ENCODE assay signal across 13 cellular contexts in genomic region chr6:42066156-42066555, GRCh38. TPM values are rescaled to one million over a fixed set of nuclear protein-coding genes. Genes with fewer than 3 reads are reported as not detected.
A peak's percentile ranks its signal among the peaks of the same experiment; 100 is the strongest.
DNase-seq lines count a peak whose midpoint lies in the region; ATAC-seq, FAIRE-seq and TF ChIP-seq lines count a peak whose summit lies in the region.
"Had no signal": no experiment of that assay in that cellular context is flagged by ENCODE, and none has a peak within 500 bp of the region (broad histone marks: within the 10 kb centered on the region; RNA-seq: fewer than 3 reads in every experiment).

No MANE protein-coding gene starts in this region.

- in situ Hi-C loops in HepG2 (cut with HindIII; ENCODE audit: extremely low pct_ligation_motif_present, low pct_unique_long_range_greater_than_20kb), result no loop called here

- no peak overlapping the region for H3K4me3 ChIP-seq in HepG2 (replicated peaks in 1 of 3; ENCODE audit: insufficient read depth in 1 of 3, low read depth in 2 of 3, low read length in 3 of 3)
- no peak overlapping the region for H3K4me3 ChIP-seq in right lobe of liver
- H3K4me3 ChIP-seq: BLaER1 treated with 17β-estradiol and CSF1 and Interleukin-3, amounts not matched to agents 10 nM and 100 nM had no signal

- no peaks in the 10 kb centered on the region for H3K4me1 Mint-ChIP-seq in activated CD8-positive, alpha-beta memory T cell treated with anti-CD3 and anti-CD28 coated beads, Interleukin-2, amount 10 ng/mL, durations not matched to agents 7 days and 5 days
- H3K4me1 Mint-ChIP-seq in nephron progenitor cell, result no peaks in the 10 kb centered on the region

- no peak overlapping the region for H3K4me3 Mint-ChIP-seq in activated CD8-positive, alpha-beta memory T cell treated with anti-CD3 and anti-CD28 coated beads, Interleukin-2, amount 10 ng/mL, durations not matched to agents 7 days and 5 days
- H3K4me3 Mint-ChIP-seq in nephron progenitor cell, result no peak overlapping the region
- H3K4me3 Mint-ChIP-seq: CD4-positive, CD25-positive, alpha-beta regulatory T cell had no signal

- no peak for DNase-seq in activated CD8-positive, alpha-beta memory T cell treated with anti-CD3 and anti-CD28 coated beads, Interleukin-2, amount 10 ng/mL, durations not matched to agents 7 days and 5 days
- DNase-seq in activated CD8-positive, alpha-beta memory T cell treated with anti-CD3 and anti-CD28 coated beads, Interleukin-2, amount 50 U/mL, for 48 hours, result no peak
- no peak for DNase-seq in HepG2 (ENCODE audit: low spot score)
- no peak for DNase-seq in right lobe of liver
- DNase-seq in nephron progenitor cell, result no peak
- no peak for DNase-seq in activated naive CD4-positive, alpha-beta T cell treated with anti-CD3 and anti-CD28 coated beads, Interleukin-2, amount 50 U/mL, for 72 hours (ENCODE audit: low spot score in 2 of 2)
- DNase-seq in kidney glomerular epithelial cell (lab: John Stamatoyannopoulos, UW), result no peak
- DNase-seq: 8988T; AML-193; CD4-positive, CD25-positive, alpha-beta regulatory T cell; DMS 273 treated with DMSO at 0.1 percent for 48 hours; IMR-90 had no signal

- no peak for TF ChIP-seq CTCF in HepG2 (CRISPR knock-in tag; IDR thresholded peaks at IDR 0.05)
- no peak for TF ChIP-seq CTCF in right lobe of liver (IDR thresholded peaks at IDR 0.05)
- TF ChIP-seq CTCF in nephron progenitor cell (IDR thresholded peaks at IDR 0.05), result no peak

- CTCF ChIA-PET in activated CD8-positive, alpha-beta memory T cell treated with anti-CD3 and anti-CD28 coated beads, Interleukin-2, amount 10 ng/mL, durations not matched to agents 7 days and 5 days (lab: Charles Lee), result interaction anchor here (1.2 to 2.4 kb wide), 3 partner anchors 38 to 481 kb away, joined by 4 to 6 read pairs (median 5); no protein-coding TSS in a partner anchor
- CTCF ChIA-PET in HepG2 (lab: Yijun Ruan, JAX; ENCODE audit: low intra/inter-chr PET ratio, low total read pairs), result no interaction called here

- no peaks in the 10 kb centered on the region for H3K79me2 ChIP-seq in HepG2 (ENCODE audit: insufficient read depth, low read length)

- H3K27me3 Mint-ChIP-seq in activated CD8-positive, alpha-beta memory T cell treated with anti-CD3 and anti-CD28 coated beads, Interleukin-2, amount 10 ng/mL, durations not matched to agents 7 days and 5 days, result no peaks in the 10 kb centered on the region
- H3K27me3 Mint-ChIP-seq in nephron progenitor cell (ENCODE audit: low read depth, poor library complexity), result no peaks in the 10 kb centered on the region
- H3K27me3 Mint-ChIP-seq: CD4-positive, CD25-positive, alpha-beta regulatory T cell had no signal

- no peak overlapping the region for H3K9ac ChIP-seq in HepG2 (ENCODE audit: insufficient read depth, low read depth, low read length)
- H3K9ac ChIP-seq: BLaER1 treated with 17β-estradiol and CSF1 and Interleukin-3, amounts not matched to agents 10 nM and 100 nM had no signal

- H3K9me3 Mint-ChIP-seq in activated CD8-positive, alpha-beta memory T cell treated with anti-CD3 and anti-CD28 coated beads, Interleukin-2, amount 10 ng/mL, durations not matched to agents 7 days and 5 days (ENCODE audit: low read depth), result no peaks in the 10 kb centered on the region
- H3K9me3 Mint-ChIP-seq in nephron progenitor cell, result no peaks in the 10 kb centered on the region
- H3K9me3 Mint-ChIP-seq in activated naive CD4-positive, alpha-beta T cell treated with anti-CD3 and anti-CD28 coated beads, Interleukin-2, amount 50 U/mL, for 72 hours, result no peaks in the 10 kb centered on the region
- H3K9me3 Mint-ChIP-seq: CD4-positive, CD25-positive, alpha-beta regulatory T cell had no signal

- H3K36me3 ChIP-seq in HepG2 (replicated peaks in 1 of 2; ENCODE audit: control insufficient read depth in 1 of 2, insufficient read depth in 2 of 2, low read length in 2 of 2) (peaks cover 39 to 74% of the 10 kb centered on the region in 2 experiments), right lobe of liver (peaks cover 5 to 75% (median 39%) of the 10 kb centered on the region in 4 donors)

- H4K20me1 ChIP-seq in HepG2 (ENCODE audit: insufficient read depth, low read length), result no peaks in the 10 kb centered on the region

- H3K9me3 ChIP-seq in HepG2 (ENCODE audit: low read length), result no peaks in the 10 kb centered on the region
- H3K9me3 ChIP-seq in right lobe of liver, result no peaks in the 10 kb centered on the region
- H3K9me3 ChIP-seq: BLaER1 treated with 17β-estradiol and CSF1 and Interleukin-3, amounts not matched to agents 10 nM and 100 nM had no signal

- no peak for TF ChIP-seq EP300 in HepG2 (IDR thresholded peaks at IDR 0.05; ENCODE audit: low read depth in 2 of 2, low read length in 2 of 2)
- no peak for TF ChIP-seq EP300 in HepG2 (CRISPR knock-in tag; IDR thresholded peaks at IDR 0.05; ENCODE audit: borderline replicate concordance)

- H3K36me3 Mint-ChIP-seq in activated CD8-positive, alpha-beta memory T cell treated with anti-CD3 and anti-CD28 coated beads, Interleukin-2, amount 10 ng/mL, durations not matched to agents 7 days and 5 days, result peaks cover 29% of the 10 kb centered on the region
- H3K36me3 Mint-ChIP-seq in nephron progenitor cell (ENCODE audit: low read depth), result peaks cover 43% of the 10 kb centered on the region
- no peaks in the 10 kb centered on the region for H3K36me3 Mint-ChIP-seq in activated naive CD4-positive, alpha-beta T cell treated with anti-CD3 and anti-CD28 coated beads, Interleukin-2, amount 50 U/mL, for 72 hours

- no TSS peak for BruUV-seq in HepG2 (replicated peaks; lab: Mats Ljungman, UMichigan)

- TF ChIP-seq POLR2A in HepG2 (IDR thresholded peaks at IDR 0.05; ENCODE audit: insufficient read depth in 1 of 2, low read depth in 2 of 2, low read length in 2 of 2) (no peak), right lobe of liver (IDR thresholded peaks at IDR 0.05) (no peak)

- H3K27ac Mint-ChIP-seq in activated CD8-positive, alpha-beta memory T cell treated with anti-CD3 and anti-CD28 coated beads, Interleukin-2, amount 10 ng/mL, durations not matched to agents 7 days and 5 days, result peak overlapping the region; percentile 48
- peak overlapping the region; percentile 22 for H3K27ac Mint-ChIP-seq in nephron progenitor cell
- H3K27ac Mint-ChIP-seq in activated naive CD4-positive, alpha-beta T cell treated with anti-CD3 and anti-CD28 coated beads, Interleukin-2, amount 50 U/mL, for 72 hours, result peak overlapping the region in 1 of 2 donors; percentile 2

- ATAC-seq in activated CD8-positive, alpha-beta memory T cell treated with anti-CD3 and anti-CD28 coated beads, Interleukin-2, amount 10 ng/mL, durations not matched to agents 7 days and 5 days, result no peak
- ATAC-seq in HepG2 (no peak), right lobe of liver (no peak)
- no peak for ATAC-seq in activated naive CD4-positive, alpha-beta T cell treated with anti-CD3 and anti-CD28 coated beads, Interleukin-2, amount 50 U/mL, for 72 hours

- H3K4me1 ChIP-seq in HepG2 (ENCODE audit: insufficient read depth, low read length) (no peaks in the 10 kb centered on the region), right lobe of liver (no peaks in the 10 kb centered on the region)
- H3K4me1 ChIP-seq: BLaER1 treated with 17β-estradiol and CSF1 and Interleukin-3, amounts not matched to agents 10 nM and 100 nM had no signal

- H3K27me3 ChIP-seq in HepG2 (ENCODE audit: control insufficient read depth in 1 of 2, insufficient read depth in 2 of 2, low read length in 2 of 2) (no peaks in the 10 kb centered on the region), right lobe of liver (no peaks in the 10 kb centered on the region)
- H3K27me3 ChIP-seq: BLaER1 treated with 17β-estradiol and CSF1 and Interleukin-3, amounts not matched to agents 10 nM and 100 nM had no signal

- no peak for TF ChIP-seq RAD21 in HepG2 (CRISPR knock-in tag; IDR thresholded peaks at IDR 0.05)

- POLR2A ChIA-PET in HepG2 (lab: Yijun Ruan, JAX), result interaction anchor here (1.9 kb wide), 1 partner anchor 15 kb away, joined by 12 read pairs; the partner anchor contains the start of gene TAF8

- H3K4me2 ChIP-seq in HepG2 (ENCODE audit: low read depth, low read length), result no peak overlapping the region
- H3K4me2 ChIP-seq: BLaER1 treated with 17β-estradiol and CSF1 and Interleukin-3, amounts not matched to agents 10 nM and 100 nM had no signal

- H2AFZ ChIP-seq in HepG2 (ENCODE audit: low read length), result no peak overlapping the region

- H3K27ac ChIP-seq in HepG2 (ENCODE audit: extremely low read length, insufficient read depth, low read length), result no peak overlapping the region
- no peak overlapping the region for H3K27ac ChIP-seq in right lobe of liver
- H3K27ac ChIP-seq: BLaER1 treated with 17β-estradiol and CSF1 and Interleukin-3, amounts not matched to agents 10 nM and 100 nM had no signal

- intact Hi-C loops in HepG2 (cut with micrococcal nuclease; ENCODE audit: unreplicated experiment), result no loop called here
- intact Hi-C loops in right lobe of liver (cut with DNase I), result no loop called here

- WGBS in HepG2 (ENCODE audit: low lambda C conversion rate), result over 99% methylated on average over 12 of the region's 12 CpGs
- WGBS in right lobe of liver (ENCODE audit: insufficient coverage, low coverage, low lambda C conversion rate, missing lambda C conversion rate), result 93% methylated on average over 5 of the region's 12 CpGs

- no peak for FAIRE-seq in HepG2 (lab: Jason Lieb, UNC)

RNA-seq across cellular contexts. Expression of gene TAF8, which starts 15.8 kb away (rescaled TPM):
- total RNA-seq in activated CD8-positive, alpha-beta memory T cell treated with anti-CD3 and anti-CD28 coated beads, Interleukin-2, amount 10 ng/mL, durations not matched to agents 7 days and 5 days, result 10 to 100 TPM; 50.9 to 53.2 TPM
- total RNA-seq in HepG2 (2016; rRNA removed; fragmentation: Illumina TruSeq; extraction: Trizol) (20.2 and 25.2 TPM in 2 replicates), right lobe of liver (10 to 100 TPM in 4 of 6 experiments, 1 to 10 TPM in 2; 6.7 to 14.7 (median 11.9) TPM)
- 5.3 and 5.6 TPM in 2 replicates for total RNA-seq in HepG2 (2016; cell fraction: cytosol; rRNA removed; fragmentation: Illumina TruSeq; extraction: Trizol; ENCODE audit: low read depth)
- 18.4 and 26.1 TPM in 2 replicates for total RNA-seq in HepG2 (2016; cell fraction: insoluble cytoplasmic fraction; rRNA removed; fragmentation: Illumina TruSeq; extraction: Trizol)
- 7.7 and 11.1 TPM in 2 replicates for total RNA-seq in HepG2 (2016; cell fraction: membrane; rRNA removed; fragmentation: Illumina TruSeq; extraction: Trizol)
- total RNA-seq in HepG2 (2016; cell fraction: nucleus; rRNA removed; fragmentation: Illumina TruSeq; extraction: Trizol), result 25.6 and 26.1 TPM in 2 replicates
- polyA plus RNA-seq in HepG2 (2011; rRNA removed), result 23.8 and 25.8 TPM in 2 replicates
- 14.5 and 19.7 TPM in 2 replicates for polyA plus RNA-seq in HepG2 (2011; cell fraction: cytosol; rRNA removed)
- 30.8 and 36.5 TPM in 2 replicates for polyA plus RNA-seq in HepG2 (2011; cell fraction: nucleus; rRNA removed)
- 8.9 and 11.5 TPM in 2 replicates for polyA plus RNA-seq in HepG2 (2012)
- polyA plus RNA-seq in HepG2 (2016; cell fraction: cytosol; fragmentation: Illumina TruSeq; extraction: Trizol; ENCODE audit: low read depth), result 2.2 and 2.4 TPM in 2 replicates
- 11.5 and 15.5 TPM in 2 replicates for polyA plus RNA-seq in HepG2 (2016; cell fraction: insoluble cytoplasmic fraction; fragmentation: Illumina TruSeq; extraction: Trizol; ENCODE audit: low read depth)
- 2.5 and 3.1 TPM in 2 replicates for polyA plus RNA-seq in HepG2 (2016; cell fraction: membrane; fragmentation: Illumina TruSeq; extraction: Trizol; ENCODE audit: low read depth)
- polyA plus RNA-seq in HepG2 (2016; cell fraction: nucleus; fragmentation: Illumina TruSeq; extraction: Trizol; ENCODE audit: insufficient read depth, low read depth), result 23.7 and 26.1 TPM in 2 replicates
- 73.6 and 87.5 TPM in 2 replicates for polyA minus RNA-seq in HepG2 (2011; rRNA and poly(A)+ RNA removed; ENCODE audit: low replicate concordance)
- polyA minus RNA-seq in HepG2 (2011; cell fraction: cytosol; rRNA and poly(A)+ RNA removed), result 12.6 and 13.8 TPM in 2 replicates
- 74.5 and 84.5 TPM in 2 replicates for polyA minus RNA-seq in HepG2 (2011; cell fraction: nucleus; rRNA and poly(A)+ RNA removed)
- total RNA-seq in activated naive CD4-positive, alpha-beta T cell treated with anti-CD3 and anti-CD28 coated beads, Interleukin-2, amount 50 U/mL, for 72 hours, result 10 to 100 TPM; 62.9 to 77.1 TPM
